ENCODE assay signal across 40 cellular contexts in genomic region chr12:13011098-13011497, GRCh38. TPM values are rescaled to one million over a fixed set of nuclear protein-coding genes. Genes with fewer than 3 reads are reported as not detected.
A peak's percentile ranks its signal among the peaks of the same experiment; 100 is the strongest.
DNase-seq lines count a peak whose midpoint lies in the region; ATAC-seq, FAIRE-seq and TF ChIP-seq lines count a peak whose summit lies in the region.
"Had no signal": no experiment of that assay in that cellular context is flagged by ENCODE, and none has a peak within 500 bp of the region (broad histone marks: within the 10 kb centered on the region; RNA-seq: fewer than 3 reads in every experiment).

No MANE protein-coding gene starts in this region.

- CTCF ChIA-PET in HEK293 (lab: Yijun Ruan, JAX) (no interaction called here), IMR-90 (lab: Yijun Ruan, JAX) (interaction anchor here (1.6 kb wide), 1 partner anchor 13 kb away, joined by 3 read pairs; no protein-coding TSS in a partner anchor), K562 (lab: Yijun Ruan, JAX; ENCODE audit: low intra/inter-chr PET ratio) (no interaction called here), H1 (lab: Charles Lee; ENCODE audit: partially characterized antibody) (interaction anchor here (0.6 kb wide), 1 partner anchor 27 kb away, joined by 3 read pairs; no protein-coding TSS in a partner anchor)

- no peak overlapping the region for H3K4me3 ChIP-seq in HEK293 (ENCODE audit: low read depth, low read length)
- H3K4me3 ChIP-seq in IMR-90 (ENCODE audit: insufficient read depth, low read depth, low read length), result no peak overlapping the region
- no peak overlapping the region for H3K4me3 ChIP-seq in K562
- no peak overlapping the region for H3K4me3 ChIP-seq in H1 (ENCODE audit: extremely low read depth in 1 of 4, insufficient read depth in 2 of 4, low read depth in 3 of 4, low read length in 4 of 4)
- H3K4me3 ChIP-seq: A549; BLaER1; BLaER1 treated with 17β-estradiol and CSF1 and Interleukin-3, amounts not matched to agents 10 nM and 100 nM had no signal

- no peak for TF ChIP-seq POLR2A in IMR-90 (IDR thresholded peaks at IDR 0.05; ENCODE audit: low read depth, low read length)
- TF ChIP-seq POLR2A in K562 (conservative IDR thresholded peaks at IDR 0.05), result no peak
- no peak for TF ChIP-seq POLR2A in H1 (IDR thresholded peaks at IDR 0.05; ENCODE audit: control extremely low read depth in 1 of 2, low read depth in 2 of 2, low read length in 2 of 2)

- ATAC-seq in IMR-90 (ENCODE audit: low read depth), result no peak
- ATAC-seq in K562, result no peak
- no peak for ATAC-seq in GM18498 (IDR thresholded peaks at IDR 0.05; ENCODE audit: unreplicated experiment)
- no peak for ATAC-seq in GM18909 (IDR thresholded peaks at IDR 0.05; ENCODE audit: poor library complexity, unreplicated experiment)
- ATAC-seq: A549; CD8-positive, alpha-beta T cell had no signal

- no peak overlapping the region for H2BK12ac ChIP-seq in H1 (ENCODE audit: low read depth, low read length)

- dilution Hi-C loops in IMR-90 (cut with HindIII; ENCODE audit: low sequenced_read_pairs, unreplicated experiment), result no loop called here

- H2BK120ac ChIP-seq in IMR-90 (ENCODE audit: low read depth, low read length) (no peak overlapping the region), H1 (replicated peaks; ENCODE audit: low read depth, low read length) (no peak overlapping the region)

- H2AK5ac ChIP-seq in IMR-90 (ENCODE audit: low read depth, low read length) (no peak overlapping the region; the same call in 1 of the 2 replicates), H1 (ENCODE audit: low read depth, low read length) (no peak overlapping the region)

- BruUV-seq in IMR-90 (replicated peaks; lab: Mats Ljungman, UMichigan) (no TSS peak), K562 (replicated peaks; lab: Mats Ljungman, UMichigan) (no TSS peak)

- no peak overlapping the region for H2BK5ac ChIP-seq in IMR-90 (ENCODE audit: low read depth, low read length, poor library complexity, severe bottlenecking)
- no peak overlapping the region for H2BK5ac ChIP-seq in H1 (ENCODE audit: low read depth, low read length)

- POLR2A ChIA-PET in HEK293 (lab: Yijun Ruan, JAX), result no interaction called here
- POLR2A ChIA-PET in IMR-90 (lab: Charles Lee; ENCODE audit: unreplicated experiment), result no interaction called here
- POLR2A ChIA-PET in K562 (lab: Yijun Ruan, JAX), result no interaction called here
- POLR2A ChIA-PET in H1 (lab: Charles Lee; ENCODE audit: partially characterized antibody), result no interaction called here

- H3K23ac ChIP-seq in IMR-90 (ENCODE audit: low read depth, low read length) (no peak overlapping the region), H1 (ENCODE audit: insufficient read length) (no peak overlapping the region)

- no peak for TF ChIP-seq EP300 in K562 (IDR thresholded peaks at IDR 0.05; ENCODE audit: low read length)
- TF ChIP-seq EP300 in H1 (IDR thresholded peaks at IDR 0.05; ENCODE audit: borderline replicate concordance in 1 of 2, low read depth in 2 of 2, low read length in 2 of 2), result no peak

- in situ Hi-C loops in IMR-90 (cut with MboI; ENCODE audit: low sequenced_read_pairs), result no loop called here
- in situ Hi-C loops in K562 (cut with MboI), result loop anchor here (25.0 kb wide), 1 partner anchor 201 kb away; no protein-coding TSS in a partner anchor

- FAIRE-seq in K562 (lab: Jason Lieb, UNC) (no peak), H1 (lab: Jason Lieb, UNC) (no peak)
- FAIRE-seq: A549, D721Med had no signal

- H4K20me1 ChIP-seq in IMR-90 (ENCODE audit: insufficient read depth, low read length) (no peaks in the 10 kb centered on the region; the same call in 1 of the 2 replicates), K562 (replicated peaks; ENCODE audit: control insufficient read depth, insufficient read depth, low read length) (no peaks in the 10 kb centered on the region), H1 (replicated peaks in 1 of 2; ENCODE audit: control insufficient read depth in 1 of 2, insufficient read depth in 2 of 2, low read length in 2 of 2) (no peaks in the 10 kb centered on the region)
- H4K20me1 ChIP-seq: BLaER1; BLaER1 treated with 17β-estradiol and CSF1 and Interleukin-3, amounts not matched to agents 10 nM and 100 nM had no signal

- H4K5ac ChIP-seq in IMR-90 (ENCODE audit: low read depth, low read length), result no peak overlapping the region
- H4K5ac ChIP-seq in H1 (ENCODE audit: insufficient read length, low read depth, low read length), result no peak overlapping the region

- H3K4me1 ChIP-seq in HEK293 (ENCODE audit: control insufficient read depth, insufficient read depth, low read length) (no peaks in the 10 kb centered on the region), IMR-90 (ENCODE audit: control insufficient read depth, insufficient read depth, low read length) (peaks cover 7% of the 10 kb centered on the region), K562 (replicated peaks in 1 of 2; ENCODE audit: control insufficient read depth in 2 of 2, insufficient read depth in 2 of 2, low read length in 2 of 2) (no peaks in the 10 kb centered on the region), H1 (replicated peaks in 1 of 4; ENCODE audit: control insufficient read depth in 3 of 4, insufficient read depth in 4 of 4, low read length in 3 of 4) (peaks cover 3 to 11% (median 6%) of the 10 kb centered on the region in 4 experiments; a peak in 6 of 7 replicates)
- H3K4me1 ChIP-seq: A549, BE2C, BLaER1, Caco-2 had no signal

- H2AFZ ChIP-seq in IMR-90 (replicated peaks; ENCODE audit: low read length, poor library complexity) (no peak overlapping the region), K562 (ENCODE audit: low read depth, low read length) (no peak overlapping the region), H1 (ENCODE audit: low read length) (no peak overlapping the region)

- H3K27me3 ChIP-seq in IMR-90 (ENCODE audit: control insufficient read depth, insufficient read depth, low read length), result no peaks in the 10 kb centered on the region
- no peaks in the 10 kb centered on the region; a peak in 1 of 5 replicates for H3K27me3 ChIP-seq in K562 (ENCODE audit: control insufficient read depth in 2 of 2, insufficient read depth in 2 of 2, low read length in 2 of 2)
- no peaks in the 10 kb centered on the region for H3K27me3 ChIP-seq in H1 (replicated peaks in 1 of 4; ENCODE audit: control insufficient read depth in 3 of 4, extremely low read depth in 1 of 4, insufficient read depth in 3 of 4, low read length in 3 of 4)
- H3K27me3 ChIP-seq: BLaER1; BLaER1 treated with 17β-estradiol and CSF1 and Interleukin-3, amounts not matched to agents 10 nM and 100 nM had no signal

- H3K4ac ChIP-seq in IMR-90 (ENCODE audit: low read depth, low read length) (no peak overlapping the region), H1 (replicated peaks; ENCODE audit: insufficient read length, low read depth, low read length) (no peak overlapping the region)

- TF ChIP-seq CTCF in HEK293 (tag by site-specific recombination; IDR thresholded peaks at IDR 0.05), result no peak
- no peak for TF ChIP-seq CTCF in IMR-90 (conservative IDR thresholded peaks at IDR 0.05; ENCODE audit: low read depth, low read length)
- no peak for TF ChIP-seq CTCF in K562 (IDR thresholded peaks at IDR 0.05 in 2 of 3, conservative IDR thresholded peaks at IDR 0.05 in 1 of 3; ENCODE audit: insufficient read depth in 2 of 3, low read depth in 1 of 3, low read length in 3 of 3)
- TF ChIP-seq CTCF in H1 (IDR thresholded peaks at IDR 0.05; ENCODE audit: control extremely low read depth in 1 of 3, insufficient read depth in 1 of 3, low read depth in 1 of 3, low read length in 3 of 3), result no peak

- H3K27ac ChIP-seq in HEK293 (ENCODE audit: extremely low read depth, low read depth, low read length) (no peak overlapping the region), IMR-90 (ENCODE audit: insufficient read depth, low read length) (no peak overlapping the region), K562 (ENCODE audit: extremely low read depth, low read depth, low read length) (no peak overlapping the region), H1 (ENCODE audit: low read depth, low read length) (no peak overlapping the region)
- H3K27ac ChIP-seq: 22Rv1; A549; BLaER1; BLaER1 treated with 17β-estradiol and CSF1 and Interleukin-3, amounts not matched to agents 10 nM and 100 nM; C4-2B had no signal

- H3K56ac ChIP-seq in IMR-90 (ENCODE audit: extremely low read depth, insufficient read depth, low read length) (no peak overlapping the region), H1 (replicated peaks; ENCODE audit: insufficient read length, low read depth, low read length) (no peak overlapping the region)

- 87% methylated on average over 4 of the region's 6 CpGs; no CpG with 5 or more reads in 1 of the 2 experiments for WGBS in IMR-90 (ENCODE audit: extremely low coverage in 2 of 2, insufficient read length in 1 of 2), 2 experiments
- 10% methylated on average over 4 of the region's 6 CpGs for WGBS in K562 (ENCODE audit: insufficient coverage, low coverage, missing lambda C conversion rate)
- 86% methylated on average over 6 of the region's 6 CpGs; no CpG with 5 or more reads in 1 of the 2 experiments for WGBS in H1 (ENCODE audit: extremely low coverage in 1 of 2, insufficient coverage in 1 of 2, insufficient read length in 1 of 2, insufficient replicate concordance in 2 of 2, low coverage in 1 of 2, low lambda C conversion rate in 2 of 2, missing lambda C conversion rate in 1 of 2), 2 experiments

- no peak for TF ChIP-seq RAD21 in IMR-90 (IDR thresholded peaks at IDR 0.05; ENCODE audit: low read length)
- TF ChIP-seq RAD21 in K562 (CRISPR knock-in tag; conservative IDR thresholded peaks at IDR 0.05 in 1 of 2, IDR thresholded peaks at IDR 0.05 in 1 of 2), result no peak
- TF ChIP-seq RAD21 in H1 (IDR thresholded peaks at IDR 0.05 in 1 of 2, conservative IDR thresholded peaks at IDR 0.05 in 1 of 2; ENCODE audit: low read depth in 2 of 2, low read length in 2 of 2), result no peak

- H2AK9ac ChIP-seq in IMR-90 (replicated peaks; ENCODE audit: low read depth, low read length, poor library complexity), result no peak overlapping the region

- no peaks in the 10 kb centered on the region for H3K36me3 ChIP-seq in HEK293 (ENCODE audit: control insufficient read depth in 2 of 2, insufficient read depth in 1 of 2, low read length in 2 of 2)
- no peaks in the 10 kb centered on the region for H3K36me3 ChIP-seq in IMR-90 (ENCODE audit: control insufficient read depth, insufficient read depth, low read length)
- H3K36me3 ChIP-seq in K562 (ENCODE audit: control insufficient read depth, insufficient read depth, low read length), result no peaks in the 10 kb centered on the region
- H3K36me3 ChIP-seq in H1 (ENCODE audit: control insufficient read depth in 2 of 4, insufficient read depth in 4 of 4, low read length in 3 of 4), result no peaks in the 10 kb centered on the region
- H3K36me3 ChIP-seq: BE2C; BLaER1; BLaER1 treated with 17β-estradiol and CSF1 and Interleukin-3, amounts not matched to agents 10 nM and 100 nM had no signal

- H4K91ac ChIP-seq in IMR-90 (ENCODE audit: insufficient read depth, low read depth, low read length) (peak overlapping the region; percentile 56; the same call in 1 of the 2 replicates), H1 (replicated peaks; ENCODE audit: insufficient read length, low read length) (no peak overlapping the region)

- H3K79me2 ChIP-seq in K562 (ENCODE audit: control insufficient read depth, insufficient read depth, low read length) (no peaks in the 10 kb centered on the region), H1 (ENCODE audit: control insufficient read depth in 1 of 2, insufficient read depth in 2 of 2, low read length in 2 of 2) (no peaks in the 10 kb centered on the region)

- 0 out of 4 replicates have a peak, but pooled peaks cover 0 to 2% of the 10 kb centered on the region in 2 experiments for H3K79me1 ChIP-seq in IMR-90 (ENCODE audit: low read depth in 1 of 2, low read length in 2 of 2)
- no peaks in the 10 kb centered on the region for H3K79me1 ChIP-seq in H1 (ENCODE audit: low read depth, low read length)

- H3K4me2 ChIP-seq in IMR-90 (ENCODE audit: low read depth, low read length), result no peak overlapping the region
- no peak overlapping the region for H3K4me2 ChIP-seq in K562 (ENCODE audit: insufficient read depth, low read length)
- no peak overlapping the region for H3K4me2 ChIP-seq in H1 (ENCODE audit: insufficient read depth in 1 of 2, low read depth in 2 of 2, low read length in 2 of 2)
- H3K4me2 ChIP-seq: A549, BLaER1 had no signal

- no peak overlapping the region for H3K18ac ChIP-seq in IMR-90 (ENCODE audit: low read depth, low read length)
- H3K18ac ChIP-seq in H1 (ENCODE audit: extremely low read depth, low read length), result no peak overlapping the region

- intact Hi-C loops in IMR-90 (cut with micrococcal nuclease), result no loop called here
- intact Hi-C loops in K562 (cut with micrococcal nuclease), result no loop called here

- H3K14ac ChIP-seq in IMR-90 (replicated peaks; ENCODE audit: low read depth, low read length), result no peak overlapping the region
- H3K14ac ChIP-seq in H1 (ENCODE audit: insufficient read length), result no peak overlapping the region

- H4K8ac ChIP-seq in IMR-90 (ENCODE audit: low read depth in 2 of 2, low read length in 2 of 2) (no peak overlapping the region), H1 (ENCODE audit: extremely low read depth, insufficient read depth, low read length) (no peak overlapping the region)

- no peak overlapping the region; the same call in 2 of the 3 replicates for H2BK15ac ChIP-seq in IMR-90 (ENCODE audit: low read depth, low read length)
- no peak overlapping the region for H2BK15ac ChIP-seq in H1 (ENCODE audit: low read length)

- H3K9me3 ChIP-seq in HEK293 (ENCODE audit: control insufficient read depth, insufficient read depth, low read depth, low read length) (no peaks in the 10 kb centered on the region), IMR-90 (ENCODE audit: control insufficient read depth, insufficient read depth, low read length) (no peaks in the 10 kb centered on the region), K562 (replicated peaks; ENCODE audit: control insufficient read depth, insufficient read depth, low read depth, low read length) (no peaks in the 10 kb centered on the region), H1 (ENCODE audit: insufficient read depth in 2 of 2, low read depth in 1 of 2, low read length in 1 of 2) (no peaks in the 10 kb centered on the region)
- H3K9me3 ChIP-seq: A549; BE2C; BLaER1; BLaER1 treated with 17β-estradiol and CSF1 and Interleukin-3, amounts not matched to agents 10 nM and 100 nM; Caco-2 had no signal

- H3K9ac ChIP-seq in IMR-90 (ENCODE audit: low read depth, low read length) (no peak overlapping the region), K562 (ENCODE audit: insufficient read depth in 1 of 2, low read depth in 2 of 2, low read length in 2 of 2) (no peak overlapping the region), H1 (replicated peaks in 1 of 4; ENCODE audit: extremely low read depth in 1 of 4, low read depth in 3 of 4, low read length in 3 of 4) (no peak overlapping the region; a peak in 1 of 7 replicates)
- H3K9ac ChIP-seq: BLaER1; BLaER1 treated with 17β-estradiol and CSF1 and Interleukin-3, amounts not matched to agents 10 nM and 100 nM had no signal

- DNase-seq in IMR-90, result no peak
- no peak for DNase-seq in K562 (ENCODE audit: extremely low read depth in 1 of 4, low spot score in 3 of 4)
- no peak for DNase-seq in H1 (ENCODE audit: low read depth in 1 of 2, low spot score in 2 of 2)
- DNase-seq in DMS153 treated with DMSO at 0.1 percent for 48 hours (lab: John Stamatoyannopoulos, UW; ENCODE audit: unreplicated experiment), result no peak
- no peak for DNase-seq in GM19240 (ENCODE audit: insufficient read length, low spot score)
- DNase-seq: 8988T; ACHN; AML-193; BE2C; C1 segment of cervical spinal cord; Caco-2; Calu3; CD4-positive, alpha-beta memory T cell; CD4-positive, alpha-beta T cell; CD4-positive, CD25-positive, alpha-beta regulatory T cell; CD8-positive, alpha-beta memory T cell; CD8-positive, alpha-beta T cell; COR-L47; DMS 273 treated with DMSO at 0.1 percent for 48 hours; DMS153; DMS53; DMS79; DMS79 treated with DMSO at 0.1 percent for 48 hours; DND-41; EL had no signal

- H3K9me1 ChIP-seq in IMR-90 (ENCODE audit: insufficient read depth, low read length) (peaks cover 4% of the 10 kb centered on the region; the same call in 1 of the 2 replicates), K562 (ENCODE audit: control insufficient read depth, insufficient read depth, low read length) (no peaks in the 10 kb centered on the region)

- H2BK20ac ChIP-seq in IMR-90 (ENCODE audit: low read depth, low read length), result peak overlapping the region; percentile 20; the same call in 1 of the 2 replicates
- H2BK20ac ChIP-seq in H1 (ENCODE audit: low read length), result no peak overlapping the region

- no peaks in the 10 kb centered on the region for H3K23me2 ChIP-seq in H1 (ENCODE audit: low read depth, low read length)

RNA-seq across cellular contexts. Expression of gene HEBP1, which starts 11.0 kb away (rescaled TPM):
- total RNA-seq in IMR-90 (2012; rRNA removed) (14.7 and 18.8 TPM in 2 replicates), K562 (2014; rRNA removed) (2.3 and 2.7 TPM in 2 replicates), K562 (2014; rRNA removed; fragmentation: Illumina TruSeq; extraction: Trizol) (1.3 and 1.8 TPM in 2 replicates), K562 (2015; rRNA removed; fragmentation: Illumina TruSeq; extraction: Trizol) (1.3 and 1.6 TPM in 2 replicates), K562 (2021) (8.3 and 8.6 TPM in 2 replicates)
- polyA plus RNA-seq in IMR-90 (2012; rRNA removed) (44.2 and 49.2 TPM in 2 replicates), K562 (2011; rRNA removed) (2.4 and 5.2 TPM in 2 replicates), K562 (2014; fragmentation: Illumina TruSeq; extraction: Trizol) (10.1 and 11.1 TPM in 2 replicates), K562 (2014; fragmentation: Nextera tagmentation; extraction: Ambion mirVana) (1 to 10 TPM; 1.1 to 1.4 TPM), K562 (2014; rRNA removed) (5.1 and 5.4 TPM in 2 replicates), H1 (2011; rRNA removed) (28.1 and 30.8 TPM in 2 replicates)
- polyA plus RNA-seq in IMR-90 (2012; cell fraction: cytosol; rRNA removed), result 51.3 and 60.0 TPM in 2 replicates
- polyA plus RNA-seq in IMR-90 (2012; cell fraction: nucleus; rRNA removed; ENCODE audit: low replicate concordance), result 16.0 and 25.4 TPM in 2 replicates
- total RNA-seq in K562 (2011; cell fraction: chromatin; rRNA removed; ENCODE audit: low replicate concordance), result 3.2 and 4.8 TPM in 2 replicates
- total RNA-seq in K562 (2011; cell fraction: nucleolus; rRNA removed), result 1.7 and 1.8 TPM in 2 replicates
- total RNA-seq in K562 (2011; cell fraction: nucleoplasm; rRNA removed), result 4.2 and 4.4 TPM in 2 replicates
- 2.8 and 5.6 TPM in 2 replicates for polyA plus RNA-seq in K562 (2011; cell fraction: cytosol; rRNA removed)
- polyA plus RNA-seq in K562 (2011; cell fraction: nucleus; rRNA removed), result 2.6 and 3.0 TPM in 2 replicates
- polyA plus RNA-seq in K562 (2012), result 9.0 and 17.5 TPM in 2 replicates
- polyA minus RNA-seq in K562 (2011; rRNA and poly(A)+ RNA removed), result 4.2 and 5.4 TPM in 2 replicates
- 4.4 and 4.7 TPM in 2 replicates for polyA minus RNA-seq in K562 (2011; cell fraction: cytosol; rRNA and poly(A)+ RNA removed)
- 1.8 and 3.0 TPM in 2 replicates for polyA minus RNA-seq in K562 (2011; cell fraction: nucleus; rRNA and poly(A)+ RNA removed)
- 51.6 and 56.1 TPM in 2 replicates for total RNA-seq in H1 (2021; fragmentation: NEBNext Ultra II Directional; extraction: Animal tissue kit (Norgen Biotek cat#: 25700))
- 27.7 TPM for polyA plus RNA-seq in H1 (2011; cell fraction: cytosol; rRNA removed)
- 25.7 TPM for polyA plus RNA-seq in H1 (2011; cell fraction: nucleus; rRNA removed)
- polyA plus RNA-seq in H1 (2012, experiment 1 of 2), result 45.5 to 73.0 TPM (median 63.5 TPM) in 4 replicates
- polyA plus RNA-seq in H1 (2012, experiment 2 of 2), result 50.7 TPM
- 47.7 TPM for polyA plus RNA-seq in H1 (2013, experiment 1 of 2)
- polyA plus RNA-seq in H1 (2013, experiment 2 of 2), result 46.0 TPM
- 33.4 and 45.6 TPM in 2 replicates for polyA minus RNA-seq in H1 (2011; rRNA and poly(A)+ RNA removed)
- 35.2 TPM for polyA minus RNA-seq in H1 (2011; cell fraction: cytosol; rRNA and poly(A)+ RNA removed)
- polyA minus RNA-seq in H1 (2011; cell fraction: nucleus; rRNA and poly(A)+ RNA removed), result 19.9 TPM

RNA-seq across cellular contexts. Expression of gene FAM234B, which starts 33.1 kb away (rescaled TPM):
- 6.7 and 8.6 TPM in 2 replicates for total RNA-seq in IMR-90 (2012; rRNA removed)
- 3.6 and 3.7 TPM in 2 replicates for polyA plus RNA-seq in IMR-90 (2012; rRNA removed)
- polyA plus RNA-seq in IMR-90 (2012; cell fraction: cytosol; rRNA removed), result 2.2 and 2.5 TPM in 2 replicates
- 1.7 and 3.8 TPM in 2 replicates for polyA plus RNA-seq in IMR-90 (2012; cell fraction: nucleus; rRNA removed; ENCODE audit: low replicate concordance)
- 7.7 and 8.2 TPM in 2 replicates for total RNA-seq in K562 (2011; cell fraction: chromatin; rRNA removed; ENCODE audit: low replicate concordance)
- 9.3 and 10.3 TPM in 2 replicates for total RNA-seq in K562 (2011; cell fraction: nucleolus; rRNA removed)
- total RNA-seq in K562 (2011; cell fraction: nucleoplasm; rRNA removed), result 9.8 and 13.1 TPM in 2 replicates
- total RNA-seq in K562 (2014; rRNA removed), result 1.3 and 2.4 TPM in 2 replicates
- 2.2 and 2.6 TPM in 2 replicates for total RNA-seq in K562 (2014; rRNA removed; fragmentation: Illumina TruSeq; extraction: Trizol)
- total RNA-seq in K562 (2015; rRNA removed; fragmentation: Illumina TruSeq; extraction: Trizol), result 1.6 and 2.0 TPM in 2 replicates
- 2.2 and 2.3 TPM in 2 replicates for total RNA-seq in K562 (2021)
- 4.3 and 7.0 TPM in 2 replicates for polyA plus RNA-seq in K562 (2011; rRNA removed)
- polyA plus RNA-seq in K562 (2011; cell fraction: cytosol; rRNA removed), result 2.3 and 5.7 TPM in 2 replicates
- 2.8 and 3.7 TPM in 2 replicates for polyA plus RNA-seq in K562 (2011; cell fraction: nucleus; rRNA removed)
- polyA plus RNA-seq in K562 (2012), result 1.7 and 1.8 TPM in 2 replicates
- polyA plus RNA-seq in K562 (2014; fragmentation: Illumina TruSeq; extraction: Trizol), result 1.9 and 2.0 TPM in 2 replicates
- 1 to 10 TPM in 1 of 2 experiments, under 1 TPM in 1; 1.00 to 2.3 TPM for polyA plus RNA-seq in K562 (2014; fragmentation: Nextera tagmentation; extraction: Ambion mirVana)
- polyA plus RNA-seq in K562 (2014; rRNA removed), result 1.6 and 2.0 TPM in 2 replicates
- polyA minus RNA-seq in K562 (2011; rRNA and poly(A)+ RNA removed), result 12.1 and 18.7 TPM in 2 replicates
- 4.9 and 6.5 TPM in 2 replicates for polyA minus RNA-seq in K562 (2011; cell fraction: cytosol; rRNA and poly(A)+ RNA removed)
- polyA minus RNA-seq in K562 (2011; cell fraction: nucleus; rRNA and poly(A)+ RNA removed), result 4.2 and 12.6 TPM in 2 replicates
- 26.1 and 29.1 TPM in 2 replicates for total RNA-seq in H1 (2021; fragmentation: NEBNext Ultra II Directional; extraction: Animal tissue kit (Norgen Biotek cat#: 25700))
- polyA plus RNA-seq in H1 (2011; rRNA removed), result 10.6 and 12.5 TPM in 2 replicates
- polyA plus RNA-seq in H1 (2011; cell fraction: cytosol; rRNA removed), result 14.3 TPM
- polyA plus RNA-seq in H1 (2011; cell fraction: nucleus; rRNA removed), result 14.0 TPM
- 17.3 to 20.9 TPM (median 20.0 TPM) in 4 replicates for polyA plus RNA-seq in H1 (2012, experiment 1 of 2)
- polyA plus RNA-seq in H1 (2012, experiment 2 of 2), result 3.6 TPM
- 23.6 TPM for polyA plus RNA-seq in H1 (2013, experiment 1 of 2)
- 21.9 TPM for polyA plus RNA-seq in H1 (2013, experiment 2 of 2)
- polyA minus RNA-seq in H1 (2011; rRNA and poly(A)+ RNA removed), result 72.0 and 78.7 TPM in 2 replicates
- polyA minus RNA-seq in H1 (2011; cell fraction: cytosol; rRNA and poly(A)+ RNA removed), result 24.0 TPM
- polyA minus RNA-seq in H1 (2011; cell fraction: nucleus; rRNA and poly(A)+ RNA removed), result 35.1 TPM

RNA-seq across cellular contexts. Expression of gene GPRC5D, which starts 59.1 kb away (rescaled TPM):
- total RNA-seq in IMR-90 (2012; rRNA removed) (not detected in 2 replicates), K562 (2014; rRNA removed) (not detected in 2 replicates), K562 (2014; rRNA removed; fragmentation: Illumina TruSeq; extraction: Trizol) (not detected in 2 replicates), K562 (2015; rRNA removed; fragmentation: Illumina TruSeq; extraction: Trizol) (not detected in 2 replicates), K562 (2021) (not detected in 2 replicates)
- polyA plus RNA-seq in IMR-90 (2012; rRNA removed) (not detected in 2 replicates), K562 (2011; rRNA removed) (0.08 TPM in 1 of 2 replicates, not detected in the other), K562 (2014; fragmentation: Illumina TruSeq; extraction: Trizol) (not detected in 2 replicates), K562 (2014; fragmentation: Nextera tagmentation; extraction: Ambion mirVana) (1 to 10 TPM; 1.0 to 1.1 TPM), K562 (2014; rRNA removed) (not detected in 2 replicates), H1 (2011; rRNA removed) (0.45 and 0.60 TPM in 2 replicates)
- polyA plus RNA-seq in IMR-90 (2012; cell fraction: cytosol; rRNA removed), result not detected in 2 replicates
- polyA plus RNA-seq in IMR-90 (2012; cell fraction: nucleus; rRNA removed; ENCODE audit: low replicate concordance), result not detected in 2 replicates
- not detected in 2 replicates for total RNA-seq in K562 (2011; cell fraction: chromatin; rRNA removed; ENCODE audit: low replicate concordance)
- not detected in 2 replicates for total RNA-seq in K562 (2011; cell fraction: nucleolus; rRNA removed)
- total RNA-seq in K562 (2011; cell fraction: nucleoplasm; rRNA removed), result not detected in 2 replicates
- not detected in 2 replicates for polyA plus RNA-seq in K562 (2011; cell fraction: cytosol; rRNA removed)
- not detected in 2 replicates for polyA plus RNA-seq in K562 (2011; cell fraction: nucleus; rRNA removed)
- 0.86 and 1.0 TPM in 2 replicates for polyA plus RNA-seq in K562 (2012)
- not detected in 2 replicates for polyA minus RNA-seq in K562 (2011; rRNA and poly(A)+ RNA removed)
- polyA minus RNA-seq in K562 (2011; cell fraction: cytosol; rRNA and poly(A)+ RNA removed), result not detected in 2 replicates
- not detected in 2 replicates for polyA minus RNA-seq in K562 (2011; cell fraction: nucleus; rRNA and poly(A)+ RNA removed)
- not detected in 2 replicates for total RNA-seq in H1 (2021; fragmentation: NEBNext Ultra II Directional; extraction: Animal tissue kit (Norgen Biotek cat#: 25700))
- 0.10 TPM for polyA plus RNA-seq in H1 (2011; cell fraction: cytosol; rRNA removed)
- 0.47 TPM for polyA plus RNA-seq in H1 (2011; cell fraction: nucleus; rRNA removed)
- polyA plus RNA-seq in H1 (2012, experiment 1 of 2), result 0.41 TPM in 1 of 4 replicates, not detected in the others
- not detected for polyA plus RNA-seq in H1 (2012, experiment 2 of 2)
- not detected for polyA plus RNA-seq in H1 (2013, experiment 1 of 2)
- not detected for polyA plus RNA-seq in H1 (2013, experiment 2 of 2)
- 0.83 and 2.2 TPM in 2 replicates for polyA minus RNA-seq in H1 (2011; rRNA and poly(A)+ RNA removed)
- polyA minus RNA-seq in H1 (2011; cell fraction: cytosol; rRNA and poly(A)+ RNA removed), result not detected
- not detected for polyA minus RNA-seq in H1 (2011; cell fraction: nucleus; rRNA and poly(A)+ RNA removed)
- total RNA-seq: A172; A673; Caco-2; Calu3; CD4-positive, alpha-beta memory T cell; CD4-positive, alpha-beta T cell; CD4-positive, CD25-positive, alpha-beta regulatory T cell; CD8-positive, alpha-beta memory T cell; CD8-positive, alpha-beta T cell; Daoy had no signal
- polyA plus RNA-seq: A549, AG04450, BJ, CD14-positive monocyte had no signal

Comparison
In these comparisons a context has a peak if more than half of its experiments do, and no peak if none do; other contexts are left out.
1. CTCF ChIA-PET loops: an anchor here in IMR-90 (1.6 kb wide) and H1 (0.6 kb wide); none called in HEK293 and K562.